9 cellular contexts compared by ENCODE assay signal in genomic region chr2:205947621-205948495, GRCh38.
A peak's percentile ranks its signal among the peaks of the same experiment; 100 is the strongest.
DNase-seq lines count a peak whose midpoint lies in the region; ATAC-seq, FAIRE-seq and TF ChIP-seq lines count a peak whose summit lies in the region.
"Had no signal": no experiment of that assay in that cellular context is flagged by ENCODE, and none has a peak within 500 bp of the region (broad histone marks: within the 10 kb centered on the region; RNA-seq: fewer than 3 reads in every experiment).

No MANE protein-coding gene starts in this region.

- no peaks in the 10 kb centered on the region for H3K9me3 Mint-ChIP-seq in CD8-positive, alpha-beta T cell
- H3K9me3 Mint-ChIP-seq in endothelial cell (ENCODE audit: unreplicated experiment) (no peaks in the 10 kb centered on the region), naive B cell (peaks cover 0 to 11% (median 4%) of the 10 kb centered on the region in 7 donors)

- H3K36me3 Mint-ChIP-seq in CD8-positive, alpha-beta T cell: no peaks in the 10 kb centered on the region
- H3K36me3 Mint-ChIP-seq in endothelial cell (ENCODE audit: low read depth, unreplicated experiment): no peaks in the 10 kb centered on the region
- no peaks in the 10 kb centered on the region for H3K36me3 Mint-ChIP-seq in naive B cell
- H3K36me3 Mint-ChIP-seq: activated naive CD8-positive, alpha-beta T cell had no signal

- no peak overlapping the region for H3K4me3 Mint-ChIP-seq in CD8-positive, alpha-beta T cell
- H3K4me3 Mint-ChIP-seq in endothelial cell (ENCODE audit: unreplicated experiment) (no peak overlapping the region), naive B cell (no peak overlapping the region)
- H3K4me3 Mint-ChIP-seq: activated naive CD8-positive, alpha-beta T cell had no signal

- CTCF ChIA-PET in CD8-positive, alpha-beta T cell (lab: Charles Lee): interaction anchor here (0.7 to 5.5 kb wide), 18 partner anchors 9 to 1838 kb away, joined by 3 to 46 read pairs (median 4); no protein-coding TSS in a partner anchor

- H3K27me3 Mint-ChIP-seq in CD8-positive, alpha-beta T cell (ENCODE audit: low read depth): peaks cover 27% of the 10 kb centered on the region
- H3K27me3 Mint-ChIP-seq in endothelial cell (ENCODE audit: unreplicated experiment) (peaks cover under 1% of the 10 kb centered on the region), naive B cell (peaks cover 0 to 25% (median 25%) of the 10 kb centered on the region in 3 donors)

- no peaks in the 10 kb centered on the region for H3K27me3 ChIP-seq in CD8-positive, alpha-beta T cell (ENCODE audit: insufficient read depth, low read length)

- peak; percentile 80 for TF ChIP-seq CTCF in CD8-positive, alpha-beta T cell (IDR thresholded peaks at IDR 0.05)
- TF ChIP-seq CTCF in endothelial cell (IDR thresholded peaks at IDR 0.05; ENCODE audit: unreplicated experiment): peak; percentile 91

- intact Hi-C loops in CD8-positive, alpha-beta T cell (cut with DNase I, micrococcal nuclease): loop anchor here (1.0 to 5.0 kb wide), 5 partner anchors 181 to 1840 kb away; no protein-coding TSS in a partner anchor

- no peak overlapping the region for H3K27ac ChIP-seq in CD8-positive, alpha-beta T cell (ENCODE audit: low read depth, low read length)

- no peak overlapping the region for H3K27ac Mint-ChIP-seq in CD8-positive, alpha-beta T cell
- H3K27ac Mint-ChIP-seq in endothelial cell (ENCODE audit: unreplicated experiment): peak overlapping the region; percentile 39
- no peak overlapping the region for H3K27ac Mint-ChIP-seq in naive B cell
- H3K27ac Mint-ChIP-seq: activated naive CD8-positive, alpha-beta T cell had no signal

- no peak overlapping the region for H3K4me3 ChIP-seq in CD8-positive, alpha-beta T cell (ENCODE audit: low read depth, low read length)

- ATAC-seq in CD8-positive, alpha-beta T cell: peak; percentile 71
- ATAC-seq in HG03439 (IDR thresholded peaks at IDR 0.05; ENCODE audit: unreplicated experiment) (peak; percentile 83), naive B cell (ENCODE audit: low read depth in 2 of 2) (peak in 1 of 2 donors; percentile 33)

- no peaks in the 10 kb centered on the region for H3K36me3 ChIP-seq in CD8-positive, alpha-beta T cell (ENCODE audit: insufficient read depth, low read length)

- H3K9me3 ChIP-seq in CD8-positive, alpha-beta T cell (ENCODE audit: low read length): no peaks in the 10 kb centered on the region

- POLR2A ChIA-PET in CD8-positive, alpha-beta T cell (lab: Charles Lee): no interaction called here

- H3K4me1 ChIP-seq in CD8-positive, alpha-beta T cell (ENCODE audit: insufficient read depth, low read length): no peaks in the 10 kb centered on the region

- peaks cover 4% of the 10 kb centered on the region for H3K4me1 Mint-ChIP-seq in CD8-positive, alpha-beta T cell (ENCODE audit: low read depth)
- peaks cover 45% of the 10 kb centered on the region for H3K4me1 Mint-ChIP-seq in endothelial cell (ENCODE audit: unreplicated experiment)
- H3K4me1 Mint-ChIP-seq in naive B cell: no peaks in the 10 kb centered on the region

- peak; percentile 19 to 67 (median 42) for DNase-seq in CD8-positive, alpha-beta T cell
- peak; percentile 59 for DNase-seq in GM19239 (ENCODE audit: insufficient read length, low spot score)
- DNase-seq in NCI-H774 (lab: John Stamatoyannopoulos, UW): peak; percentile 65
- DNase-seq in activated CD8-positive, alpha-beta memory T cell treated with anti-CD3 and anti-CD28 coated beads for 4 hours (ENCODE audit: low read depth in 2 of 2): peak; percentile 20 to 27
- DNase-seq in endothelial cell (ENCODE audit: low spot score): peak; percentile 78
- peak; percentile 10 for DNase-seq in naive B cell
- DNase-seq in stimulated activated naive CD4-positive, alpha-beta T cell (lab: John Stamatoyannopoulos, UW): peak in 5 of 6 experiments; percentile 3 to 33 (median 14)

- FAIRE-seq in GM19239 (lab: Jason Lieb, UNC): peak; percentile 87

Comparison
In these comparisons a context has a peak if more than half of its experiments do, and no peak if none do; other contexts are left out.
1. DNase-seq: peak in every context shown above with its lines; median percentile 78 in endothelial cell; 65 in NCI-H774; 59 in GM19239; 42 in CD8-positive, alpha-beta T cell; 24 in activated CD8-positive, alpha-beta memory T cell treated with anti-CD3 and anti-CD28 coated beads for 4 hours; 14 in stimulated activated naive CD4-positive, alpha-beta T cell; 10 in naive B cell.